Comparison of ENCODE assay signal across 29 cellular contexts in the genomic region with DNA sequence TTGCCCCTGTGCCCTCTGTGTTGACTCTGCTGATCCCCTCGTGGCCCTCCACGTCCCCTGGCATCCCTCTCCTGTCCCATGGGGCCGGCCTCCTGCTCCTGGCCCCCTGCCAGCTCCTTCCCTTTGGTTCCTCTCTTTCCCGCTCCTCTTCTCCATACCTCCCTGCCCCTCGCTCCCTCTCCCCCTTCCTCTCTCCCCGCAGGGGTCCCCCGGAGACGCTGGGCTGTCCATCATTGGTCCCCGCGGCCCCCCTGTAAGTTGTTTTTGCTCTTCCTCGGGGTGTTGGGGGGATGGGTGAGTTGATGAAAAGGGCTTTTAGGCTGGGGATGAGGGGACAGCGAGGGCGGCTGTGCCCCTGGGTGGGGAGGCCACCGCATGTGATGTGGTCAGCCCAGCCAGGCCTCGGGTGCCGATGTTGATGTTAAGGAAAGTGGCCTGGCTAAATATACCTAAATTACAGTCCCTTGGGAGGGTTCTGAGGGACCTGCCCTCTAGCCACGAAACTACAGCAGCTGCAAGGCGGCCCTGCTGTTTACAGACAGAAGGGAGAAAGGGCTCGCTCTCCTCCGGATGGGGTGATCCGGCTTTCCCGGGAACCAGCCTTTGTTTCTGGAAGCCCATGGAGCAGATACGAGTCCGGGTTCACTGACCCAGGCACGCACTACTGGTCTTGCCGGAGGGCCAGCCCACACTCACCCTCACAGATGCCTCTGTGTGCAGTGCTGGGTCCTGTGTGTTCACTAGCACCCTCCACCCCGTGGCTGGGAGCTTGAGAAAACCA.
DNase-seq lines count a peak whose midpoint lies in the region; ATAC-seq and TF ChIP-seq lines count a peak whose summit lies in the region.
"Had no signal": no experiment of that assay in that cellular context is flagged by ENCODE, and none has a peak within 500 bp of the region (broad histone marks: within the 10 kb centered on the region; RNA-seq: fewer than 3 reads in every experiment).

No MANE protein-coding gene starts in this region.

- H3K27ac ChIP-seq in thoracic aorta = no peak overlapping the region
- H3K27ac ChIP-seq: cardiac muscle cell, GM23248, upper lobe of left lung had no signal

- no peak for ATAC-seq in thoracic aorta (ENCODE audit: insufficient number of reproducible peaks, low FRiP score, low read depth)
- no peak for ATAC-seq in HG02763 (IDR thresholded peaks at IDR 0.05; ENCODE audit: unreplicated experiment)
- no peak for ATAC-seq in HG03095 (IDR thresholded peaks at IDR 0.05; ENCODE audit: unreplicated experiment)
- ATAC-seq in HG02884 (IDR thresholded peaks at IDR 0.05; ENCODE audit: unreplicated experiment) = no peak
- ATAC-seq: left lobe of liver, Right ventricle myocardium inferior had no signal

- H3K9me3 ChIP-seq in thoracic aorta = no peaks in the 10 kb centered on the region
- H3K9me3 ChIP-seq: upper lobe of left lung had no signal

- H3K4me1 ChIP-seq in thoracic aorta (ENCODE audit: control insufficient read depth in 1 of 2, low read depth in 2 of 2) = peaks cover 4 to 11% of the 10 kb centered on the region in 2 donors
- H3K4me1 ChIP-seq: upper lobe of left lung had no signal

- no peaks in the 10 kb centered on the region for H3K27me3 ChIP-seq in thoracic aorta (replicated peaks; ENCODE audit: insufficient read depth)
- H3K27me3 ChIP-seq: cardiac muscle cell, upper lobe of left lung had no signal

- DNase-seq in NCI-H1436 (lab: John Stamatoyannopoulos, UW) (peak; percentile 11), NCI-H1436 treated with DMSO at 0.1 percent for 48 hours (lab: John Stamatoyannopoulos, UW) (no peak), choroid plexus epithelial cell (ENCODE audit: low read depth) (peak; percentile 18), myocyte (ENCODE audit: low read depth) (peak; percentile 92), thoracic aorta (ENCODE audit: low spot score) (no peak)
- DNase-seq: 8988T; activated CD4-positive, CD25-positive, alpha-beta regulatory T cell treated with anti-CD3 and anti-CD28 coated beads, Interleukin-2, amount 50 U/mL, for 72 hours; activated naive CD4-positive, alpha-beta T cell treated with Interleukin-2 at 50 U/mL for 16 hours; activated T-cell treated with anti-CD3 and anti-CD28 coated beads, Interleukin-2, amount 50 U/mL, for 48 hours; amniotic stem cell; dermis blood vessel endothelial cell; DMS79; GM23248; head of caudate nucleus; midbrain; MM.1S; NCI-H187; NCI-H2227 treated with DMSO at 0.1 percent for 48 hours; NCI-H748 treated with DMSO at 0.1 percent for 48 hours; OCI-M1; stimulated activated CD4-positive, alpha-beta T cell treated with anti-CD3 and anti-CD28 coated beads, Interleukin-4, amount 100 ng/mL, for 24 hours; SW 1271; upper lobe of left lung had no signal

- TF ChIP-seq CTCF in choroid plexus epithelial cell (conservative IDR thresholded peaks at IDR 0.05; ENCODE audit: low read depth, low read length) (no peak), thoracic aorta (IDR thresholded peaks at IDR 0.05) (no peak)

- H3K4me3 ChIP-seq in choroid plexus epithelial cell (ENCODE audit: low read depth, low read length) (no peak overlapping the region), thoracic aorta (peak overlapping the region; percentile 43)
- H3K4me3 ChIP-seq: cardiac muscle cell, GM23248, upper lobe of left lung had no signal

- no peaks in the 10 kb centered on the region for H3K36me3 ChIP-seq in thoracic aorta
- H3K36me3 ChIP-seq: cardiac muscle cell, upper lobe of left lung had no signal

Comparison
In these comparisons a context has a peak if more than half of its experiments do, and no peak if none do; other contexts are left out.
1. DNase-seq: peak in NCI-H1436 (single experiment), choroid plexus epithelial cell (single experiment) and myocyte (single experiment); none in NCI-H1436 treated with DMSO at 0.1 percent for 48 hours (single experiment) and thoracic aorta (single experiment).